41 cellular contexts compared by ENCODE assay signal in genomic region chr13:52726258-52726657, GRCh38. TPM values are rescaled to one million over a fixed set of nuclear protein-coding genes. Genes with fewer than 3 reads are reported as not detected.
"Had no signal": no experiment of that assay in that cellular context is flagged by ENCODE, and none has a peak within 500 bp of the region (broad histone marks: within the 10 kb centered on the region; RNA-seq: fewer than 3 reads in every experiment).

No MANE protein-coding gene starts in this region.

- FAIRE-seq: astrocyte, bronchial epithelial cell had no signal

- ATAC-seq: activated naive CD4-positive, alpha-beta T cell treated with anti-CD3 and anti-CD28 coated beads, Interleukin-2, amount 50 U/mL, for 72 hours; activated naive CD8-positive, alpha-beta T cell treated with anti-CD3 and anti-CD28 coated beads, Interleukin-2, amount 50 U/mL, for 24 hours; activated T-cell treated with anti-CD3 and anti-CD28 coated beads, Interleukin-2, amount 50 U/mL, for 4 hours; activated T-cell treated with anti-CD3 and anti-CD28 coated beads, Interleukin-2, amount 50 U/mL, for 72 hours; activated T-helper 17 cell treated with anti-CD3 and anti-CD28 coated beads, Interleukin-2, amount 50 U/mL, for 72 hours; body of pancreas had no signal

- DNase-seq: activated effector memory CD4-positive, alpha-beta T cell treated with anti-CD3 and anti-CD28 coated beads, Interleukin-2, amount 50 U/mL, for 16 hours; activated effector memory CD4-positive, alpha-beta T cell treated with Interleukin-2 at 50 U/mL for 16 hours; activated gamma-delta T cell; activated gamma-delta T cell treated with Interleukin-2 at 50 U/mL for 16 hours; activated naive CD4-positive, alpha-beta T cell; activated naive CD4-positive, alpha-beta T cell treated with anti-CD3 and anti-CD28 coated beads for 36 hours; activated naive CD4-positive, alpha-beta T cell treated with anti-CD3 and anti-CD28 coated beads, Interleukin-2, amount 10 ng/mL, durations not matched to agents 7 days and 5 days; activated naive CD4-positive, alpha-beta T cell treated with anti-CD3 and anti-CD28 coated beads, Interleukin-2, amount 50 U/mL, for 16 hours; activated naive CD4-positive, alpha-beta T cell treated with Interleukin-2 at 50 U/mL for 16 hours; activated naive CD8-positive, alpha-beta T cell treated with anti-CD3 and anti-CD28 coated beads for 36 hours; activated naive CD8-positive, alpha-beta T cell treated with anti-CD3 and anti-CD28 coated beads, Interleukin-2, amount 10 ng/mL, durations not matched to agents 7 days and 5 days; activated naive CD8-positive, alpha-beta T cell treated with anti-CD3 and anti-CD28 coated beads, Interleukin-2, amount 50 U/mL, for 24 hours; activated T-cell treated with anti-CD3 and anti-CD28 coated beads, Interleukin-2, amount 50 U/mL, for 24 hours; activated T-cell treated with anti-CD3 and anti-CD28 coated beads, Interleukin-2, amount 50 U/mL, for 4 hours; activated T-cell treated with anti-CD3 and anti-CD28 coated beads, Interleukin-2, amount 50 U/mL, for 48 hours; activated T-cell treated with anti-CD3 and anti-CD28 coated beads, Interleukin-2, amount 50 U/mL, for 72 hours; adrenal gland; amniotic stem cell; amygdala; anterior cingulate cortex; aorta; body of pancreas; brain microvascular endothelial cell; caudate nucleus; central memory CD4-positive, alpha-beta T cell; cerebellar nuclear complex had no signal

- H3K4me3 ChIP-seq: adrenal gland, ascending aorta, body of pancreas, breast epithelium, cardiac muscle cell had no signal

- H3K9me3 ChIP-seq: adrenal gland, body of pancreas had no signal

- H3K27me3 Mint-ChIP-seq: activated naive CD4-positive, alpha-beta T cell treated with anti-CD3 and anti-CD28 coated beads, Interleukin-2, amount 10 ng/mL, durations not matched to agents 7 days and 5 days had no signal

- H3K4me1 Mint-ChIP-seq: activated naive CD4-positive, alpha-beta T cell treated with anti-CD3 and anti-CD28 coated beads, Interleukin-2, amount 10 ng/mL, durations not matched to agents 7 days and 5 days; activated naive CD4-positive, alpha-beta T cell treated with anti-CD3 and anti-CD28 coated beads, Interleukin-2, amount 50 U/mL, for 24 hours; activated naive CD8-positive, alpha-beta T cell treated with anti-CD3 and anti-CD28 coated beads for 36 hours; activated naive CD8-positive, alpha-beta T cell treated with anti-CD3 and anti-CD28 coated beads, Interleukin-2, amount 10 ng/mL, durations not matched to agents 7 days and 5 days; activated naive CD8-positive, alpha-beta T cell treated with anti-CD3 and anti-CD28 coated beads, Interleukin-2, amount 50 U/mL, for 24 hours; activated T-helper 17 cell treated with anti-CD3 and anti-CD28 coated beads, Interleukin-2, amount 50 U/mL, for 72 hours had no signal

- H3K27ac ChIP-seq: adrenal gland, ascending aorta, body of pancreas, brain microvascular endothelial cell, breast epithelium, cardiac muscle cell had no signal

- H3K27me3 ChIP-seq: adrenal gland, ascending aorta, body of pancreas, brain microvascular endothelial cell, breast epithelium, cardiac muscle cell had no signal

- H3K36me3 ChIP-seq: adrenal gland, ascending aorta, brain microvascular endothelial cell, breast epithelium, cardiac muscle cell had no signal

- H3K36me3 Mint-ChIP-seq: activated naive CD4-positive, alpha-beta T cell treated with anti-CD3 and anti-CD28 coated beads, Interleukin-2, amount 10 ng/mL, durations not matched to agents 7 days and 5 days; activated naive CD4-positive, alpha-beta T cell treated with anti-CD3 and anti-CD28 coated beads, Interleukin-2, amount 50 U/mL, for 24 hours; activated naive CD4-positive, alpha-beta T cell treated with anti-CD3 and anti-CD28 coated beads, Interleukin-2, amount 50 U/mL, for 72 hours; activated naive CD8-positive, alpha-beta T cell treated with anti-CD3 and anti-CD28 coated beads for 36 hours; activated naive CD8-positive, alpha-beta T cell treated with anti-CD3 and anti-CD28 coated beads, Interleukin-2, amount 10 ng/mL, durations not matched to agents 7 days and 5 days had no signal

- H3K4me3 Mint-ChIP-seq: activated naive CD4-positive, alpha-beta T cell treated with anti-CD3 and anti-CD28 coated beads for 36 hours; activated naive CD4-positive, alpha-beta T cell treated with anti-CD3 and anti-CD28 coated beads, Interleukin-2, amount 10 ng/mL, durations not matched to agents 7 days and 5 days; activated naive CD4-positive, alpha-beta T cell treated with anti-CD3 and anti-CD28 coated beads, Interleukin-2, amount 50 U/mL, for 24 hours; activated naive CD8-positive, alpha-beta T cell; activated naive CD8-positive, alpha-beta T cell treated with anti-CD3 and anti-CD28 coated beads for 36 hours; activated naive CD8-positive, alpha-beta T cell treated with anti-CD3 and anti-CD28 coated beads, Interleukin-2, amount 10 ng/mL, durations not matched to agents 7 days and 5 days; activated naive CD8-positive, alpha-beta T cell treated with anti-CD3 and anti-CD28 coated beads, Interleukin-2, amount 50 U/mL, for 24 hours; activated T-cell treated with anti-CD3 and anti-CD28 coated beads, Interleukin-2, amount 50 U/mL, for 24 hours; activated T-cell treated with anti-CD3 and anti-CD28 coated beads, Interleukin-2, amount 50 U/mL, for 4 hours; activated T-cell treated with anti-CD3 and anti-CD28 coated beads, Interleukin-2, amount 50 U/mL, for 72 hours; activated T-helper 1 cell treated with anti-CD3 and anti-CD28 coated beads, Interleukin-12 subunit alpha, Interleukin-12 subunit beta, Interleukin-2, Interleukin-4 antibody, amounts not matched to agents 30 ng/mL and 10 ng/mL and 1 ng/mL, durations not matched to agents 14 hours and 24 hours and 36 hours; activated T-helper 17 cell treated with anti-CD3 and anti-CD28 coated beads, Interleukin-2, amount 50 U/mL, for 72 hours; brain; central memory CD8-positive, alpha-beta T cell had no signal

- H3K27ac Mint-ChIP-seq: activated naive CD4-positive, alpha-beta T cell treated with anti-CD3 and anti-CD28 coated beads for 36 hours; activated naive CD4-positive, alpha-beta T cell treated with anti-CD3 and anti-CD28 coated beads, Interleukin-2, amount 10 ng/mL, durations not matched to agents 7 days and 5 days; activated naive CD4-positive, alpha-beta T cell treated with anti-CD3 and anti-CD28 coated beads, Interleukin-2, amount 50 U/mL, for 24 hours; activated naive CD4-positive, alpha-beta T cell treated with anti-CD3 and anti-CD28 coated beads, Interleukin-2, amount 50 U/mL, for 72 hours; activated naive CD8-positive, alpha-beta T cell; activated naive CD8-positive, alpha-beta T cell treated with anti-CD3 and anti-CD28 coated beads for 36 hours; activated naive CD8-positive, alpha-beta T cell treated with anti-CD3 and anti-CD28 coated beads, Interleukin-2, amount 10 ng/mL, durations not matched to agents 7 days and 5 days; activated naive CD8-positive, alpha-beta T cell treated with anti-CD3 and anti-CD28 coated beads, Interleukin-2, amount 50 U/mL, for 24 hours; activated T-cell treated with anti-CD3 and anti-CD28 coated beads, Interleukin-2, amount 50 U/mL, for 24 hours; activated T-cell treated with anti-CD3 and anti-CD28 coated beads, Interleukin-2, amount 50 U/mL, for 72 hours; activated T-helper 1 cell treated with anti-CD3 and anti-CD28 coated beads, Interleukin-12 subunit alpha, Interleukin-12 subunit beta, Interleukin-2, Interleukin-4 antibody, amounts not matched to agents 30 ng/mL and 10 ng/mL and 1 ng/mL, durations not matched to agents 14 hours and 24 hours and 36 hours; activated T-helper 17 cell treated with anti-CD3 and anti-CD28 coated beads, Interleukin-2, amount 50 U/mL, for 72 hours; activated T-helper 2 cell treated with anti-CD3 and anti-CD28 coated beads, Interferon-gamma antibody, Interleukin-2, Interleukin-4, amounts not matched to agents 10 μg/mL and 5 μg/mL and 100 μg/mL, durations not matched to agents 14 hours and 24 hours and 36 hours; brain had no signal

- H3K9me3 Mint-ChIP-seq: activated naive CD4-positive, alpha-beta T cell treated with anti-CD3 and anti-CD28 coated beads, Interleukin-2, amount 10 ng/mL, durations not matched to agents 7 days and 5 days; activated naive CD4-positive, alpha-beta T cell treated with anti-CD3 and anti-CD28 coated beads, Interleukin-2, amount 50 U/mL, for 24 hours; activated naive CD4-positive, alpha-beta T cell treated with anti-CD3 and anti-CD28 coated beads, Interleukin-2, amount 50 U/mL, for 72 hours; activated naive CD8-positive, alpha-beta T cell treated with anti-CD3 and anti-CD28 coated beads for 36 hours; activated naive CD8-positive, alpha-beta T cell treated with anti-CD3 and anti-CD28 coated beads, Interleukin-2, amount 10 ng/mL, durations not matched to agents 7 days and 5 days; activated T-cell treated with anti-CD3 and anti-CD28 coated beads, Interleukin-2, amount 50 U/mL, for 24 hours; activated T-helper 1 cell treated with anti-CD3 and anti-CD28 coated beads, Interleukin-12 subunit alpha, Interleukin-12 subunit beta, Interleukin-2, Interleukin-4 antibody, amounts not matched to agents 30 ng/mL and 10 ng/mL and 1 ng/mL, durations not matched to agents 14 hours and 24 hours and 36 hours; activated T-helper 17 cell treated with anti-CD3 and anti-CD28 coated beads, Interleukin-2, amount 50 U/mL, for 72 hours; activated T-helper 2 cell treated with anti-CD3 and anti-CD28 coated beads, Interferon-gamma antibody, Interleukin-2, Interleukin-4, amounts not matched to agents 10 μg/mL and 5 μg/mL and 100 μg/mL, durations not matched to agents 14 hours and 24 hours and 36 hours; central memory CD8-positive, alpha-beta T cell had no signal

- H3K4me1 ChIP-seq: adrenal gland, ascending aorta, body of pancreas, breast epithelium had no signal

RNA-seq across cellular contexts. Expression of gene CNMD, which starts 13.4 kb away (rescaled TPM):
- total RNA-seq: activated naive CD4-positive, alpha-beta T cell treated with anti-CD3 and anti-CD28 coated beads for 36 hours; activated naive CD4-positive, alpha-beta T cell treated with anti-CD3 and anti-CD28 coated beads, Interleukin-2, amount 50 U/mL, for 72 hours; activated naive CD8-positive, alpha-beta T cell treated with anti-CD3 and anti-CD28 coated beads for 36 hours; activated naive CD8-positive, alpha-beta T cell treated with anti-CD3 and anti-CD28 coated beads, Interleukin-2, amount 10 ng/mL, durations not matched to agents 7 days and 5 days; activated T-cell treated with anti-CD3 and anti-CD28 coated beads, Interleukin-2, amount 50 U/mL, for 4 hours; activated T-cell treated with anti-CD3 and anti-CD28 coated beads, Interleukin-2, amount 50 U/mL, for 72 hours; activated T-helper 1 cell treated with anti-CD3 and anti-CD28 coated beads, Interleukin-12 subunit alpha, Interleukin-12 subunit beta, Interleukin-2, Interleukin-4 antibody, amounts not matched to agents 30 ng/mL and 10 ng/mL and 1 ng/mL, durations not matched to agents 14 hours and 24 hours and 36 hours; activated T-helper 17 cell treated with anti-CD3 and anti-CD28 coated beads, Interleukin-2, amount 50 U/mL, for 72 hours; activated T-helper 2 cell treated with anti-CD3 and anti-CD28 coated beads, Interferon-gamma antibody, Interleukin-2, Interleukin-4, amounts not matched to agents 10 μg/mL and 5 μg/mL and 100 μg/mL, durations not matched to agents 14 hours and 24 hours and 36 hours; adrenal gland; aorta; ascending aorta; astrocyte; bronchial epithelial cell; cardiac septum; chondrocyte had no signal
- polyA plus RNA-seq: adrenal gland, aorta had no signal
